20 cellular contexts compared by ENCODE assay signal in the genomic region with DNA sequence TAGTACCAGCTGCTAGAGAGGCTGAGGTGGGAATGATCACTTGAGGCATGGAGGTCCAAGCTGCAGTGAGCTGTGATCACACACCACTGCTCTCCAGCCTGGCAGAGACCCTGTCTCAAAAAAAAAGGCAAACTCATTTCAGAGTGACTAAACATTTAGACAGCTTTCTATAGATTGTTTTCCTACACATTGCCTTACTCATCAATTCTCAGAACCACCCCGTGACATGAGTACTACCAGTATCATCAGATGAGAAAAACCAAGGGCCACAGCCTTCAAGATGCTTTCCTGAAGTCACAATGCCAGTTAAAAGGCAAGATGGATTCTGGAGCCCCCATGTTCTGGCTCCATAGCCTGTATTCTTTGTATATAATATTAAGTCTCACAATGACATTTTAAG. TPM values are rescaled to one million over a fixed set of nuclear protein-coding genes. Genes with fewer than 3 reads are reported as not detected.
A peak's percentile ranks its signal among the peaks of the same experiment; 100 is the strongest.
DNase-seq lines count a peak whose midpoint lies in the region; ATAC-seq and TF ChIP-seq lines count a peak whose summit lies in the region.
"Had no signal": no experiment of that assay in that cellular context is flagged by ENCODE, and none has a peak within 500 bp of the region (broad histone marks: within the 10 kb centered on the region; RNA-seq: fewer than 3 reads in every experiment).

No MANE protein-coding gene starts in this region.

- no peaks in the 10 kb centered on the region for H3K27me3 ChIP-seq in BLaER1 treated with 17β-estradiol and CSF1 and Interleukin-3, amounts not matched to agents 10 nM and 100 nM
- H3K27me3 ChIP-seq in CD8-positive, alpha-beta T cell (ENCODE audit: insufficient read depth, low read length), result no peaks in the 10 kb centered on the region
- H3K27me3 ChIP-seq: BLaER1, foreskin keratinocyte, right lobe of liver, tibial nerve had no signal

- peaks cover 53% of the 10 kb centered on the region for H3K36me3 Mint-ChIP-seq in CD8-positive, alpha-beta T cell
- H3K36me3 Mint-ChIP-seq in T-cell (peaks cover 21% of the 10 kb centered on the region), brain (peaks cover 43% of the 10 kb centered on the region)

- peaks cover 8 to 13% (median 12%) of the 10 kb centered on the region in 11 experiments; a peak in 20 of 22 replicates for H3K9me3 ChIP-seq in BLaER1 treated with 17β-estradiol and CSF1 and Interleukin-3, amounts not matched to agents 10 nM and 100 nM (replicated peaks in 1 of 11)
- H3K9me3 ChIP-seq in CD8-positive, alpha-beta T cell (ENCODE audit: low read length), result no peaks in the 10 kb centered on the region
- H3K9me3 ChIP-seq: right lobe of liver had no signal

- peaks cover 16 to 21% (median 17%) of the 10 kb centered on the region in 10 experiments; a peak in 18 of 20 replicates for H3K4me1 ChIP-seq in BLaER1 treated with 17β-estradiol and CSF1 and Interleukin-3, amounts not matched to agents 10 nM and 100 nM
- peaks cover 4% of the 10 kb centered on the region for H3K4me1 ChIP-seq in CD8-positive, alpha-beta T cell (ENCODE audit: insufficient read depth, low read length)
- H3K4me1 ChIP-seq: foreskin keratinocyte had no signal

- POLR2A ChIA-PET in CD8-positive, alpha-beta T cell (lab: Charles Lee), result no interaction called here
- POLR2A ChIA-PET in T-cell (lab: Charles Lee), result interaction anchor here in 1 of 2 donors (0.7 kb wide), 1 partner anchor 26 kb away, joined by 3 read pairs; no protein-coding TSS in a partner anchor

- H3K4me2 ChIP-seq in BLaER1 treated with 17β-estradiol and CSF1 and Interleukin-3, amounts not matched to agents 10 nM and 100 nM, result peak overlapping the region in 8 of 11 experiments; percentile 35 to 94 (median 90); a peak in 12 of 22 replicates

- DNase-seq in CD8-positive, alpha-beta T cell, result no peak
- no peak for DNase-seq in T-cell
- no peak for DNase-seq in cardiac septum (ENCODE audit: low spot score)
- no peak for DNase-seq in cerebellar cortex (ENCODE audit: low spot score)
- DNase-seq: activated CD8-positive, alpha-beta memory T cell treated with anti-CD3 and anti-CD28 coated beads, Interleukin-2, amount 50 U/mL, for 48 hours; EL; foreskin keratinocyte; GOT3; lower lobe of right lung; naive B cell; NCI-H187 treated with DMSO at 0.1 percent for 48 hours; right lobe of liver had no signal

- peaks cover 2% of the 10 kb centered on the region for H3K9me3 Mint-ChIP-seq in CD8-positive, alpha-beta T cell
- H3K9me3 Mint-ChIP-seq in T-cell (no peaks in the 10 kb centered on the region), brain (peaks cover 5 to 11% (median 10%) of the 10 kb centered on the region in 5 experiments)

- CTCF ChIA-PET in CD8-positive, alpha-beta T cell (lab: Charles Lee), result interaction anchor here (4.2 kb wide), 1 partner anchor 55 kb away, joined by 16 read pairs; no protein-coding TSS in a partner anchor
- CTCF ChIA-PET in T-cell (lab: Charles Lee), result no interaction called here

- peaks cover 50 to 60% (median 57%) of the 10 kb centered on the region in 11 experiments for H3K36me3 ChIP-seq in BLaER1 treated with 17β-estradiol and CSF1 and Interleukin-3, amounts not matched to agents 10 nM and 100 nM
- peaks cover 10% of the 10 kb centered on the region for H3K36me3 ChIP-seq in CD8-positive, alpha-beta T cell (ENCODE audit: insufficient read depth, low read length)

- peaks cover 0 to 7% (median 0%) of the 10 kb centered on the region in 11 experiments; a peak in 3 of 22 replicates for H4K20me1 ChIP-seq in BLaER1 treated with 17β-estradiol and CSF1 and Interleukin-3, amounts not matched to agents 10 nM and 100 nM
- H4K20me1 ChIP-seq: BLaER1 had no signal

- H3K27me3 Mint-ChIP-seq in CD8-positive, alpha-beta T cell (ENCODE audit: low read depth), result no peaks in the 10 kb centered on the region
- H3K27me3 Mint-ChIP-seq in T-cell (no peaks in the 10 kb centered on the region), brain (peaks cover 18% of the 10 kb centered on the region)

- peak overlapping the region; percentile 14 for H3K27ac Mint-ChIP-seq in CD8-positive, alpha-beta T cell
- H3K27ac Mint-ChIP-seq in T-cell, result peak overlapping the region; percentile 27 to 59
- no peak overlapping the region for H3K27ac Mint-ChIP-seq in brain

- H3K4me1 Mint-ChIP-seq in CD8-positive, alpha-beta T cell (ENCODE audit: low read depth), result peaks cover 24% of the 10 kb centered on the region
- H3K4me1 Mint-ChIP-seq in T-cell (peaks cover 23 to 27% (median 25%) of the 10 kb centered on the region in 3 donors), brain (peaks cover 12% of the 10 kb centered on the region)

- H3K4me3 Mint-ChIP-seq in CD8-positive, alpha-beta T cell, result peak overlapping the region; percentile 19
- H3K4me3 Mint-ChIP-seq in T-cell (peak overlapping the region; percentile 17 to 50 (median 24)), brain (peak overlapping the region; percentile 52 to 73 (median 63))

- no peak for TF ChIP-seq CTCF in CD8-positive, alpha-beta T cell (IDR thresholded peaks at IDR 0.05)
- TF ChIP-seq CTCF in brain (conservative IDR thresholded peaks at IDR 0.05), result no peak

- ATAC-seq in CD8-positive, alpha-beta T cell, result no peak
- ATAC-seq in T-cell (replicated peaks in 1 of 4) (no peak), GM19395 (IDR thresholded peaks at IDR 0.05; ENCODE audit: unreplicated experiment) (no peak), HG03175 (IDR thresholded peaks at IDR 0.05; ENCODE audit: unreplicated experiment) (no peak)
- ATAC-seq: foreskin keratinocyte, lower lobe of right lung, right lobe of liver had no signal

- 0 out of 20 replicates have a peak overlapping the region, but pooled peaks of 1 of the 10 experiments have one; percentile 82 for H3K4me3 ChIP-seq in BLaER1 treated with 17β-estradiol and CSF1 and Interleukin-3, amounts not matched to agents 10 nM and 100 nM
- H3K4me3 ChIP-seq in CD8-positive, alpha-beta T cell (ENCODE audit: low read depth, low read length), result no peak overlapping the region
- H3K4me3 ChIP-seq: BLaER1, lower lobe of right lung, right lobe of liver, tibial nerve had no signal

- peak overlapping the region in 4 of 11 experiments; percentile 7 to 88 (median 31); a peak in 5 of 22 replicates for H3K9ac ChIP-seq in BLaER1 treated with 17β-estradiol and CSF1 and Interleukin-3, amounts not matched to agents 10 nM and 100 nM

- peak overlapping the region in 1 of 11 experiments; percentile 7; a peak in 1 of 22 replicates for H3K27ac ChIP-seq in BLaER1 treated with 17β-estradiol and CSF1 and Interleukin-3, amounts not matched to agents 10 nM and 100 nM
- no peak overlapping the region for H3K27ac ChIP-seq in CD8-positive, alpha-beta T cell (ENCODE audit: low read depth, low read length)
- H3K27ac ChIP-seq: BLaER1, foreskin keratinocyte, lower lobe of right lung, right lobe of liver, tibial nerve had no signal

- intact Hi-C loops in CD8-positive, alpha-beta T cell (cut with DNase I, micrococcal nuclease), result no loop called here
- intact Hi-C loops in cardiac septum (cut with DNase I), result no loop called here

RNA-seq across cellular contexts. Expression of a gene that starts 1.9 kb away (rescaled TPM):
- total RNA-seq in CD8-positive, alpha-beta T cell, result 10 to 100 TPM; 10.7 to 12.5 TPM
- total RNA-seq in T-cell, result 10 to 100 TPM; 36.1 to 68.9 (median 53.5) TPM
- 133 TPM for polyA plus RNA-seq in brain (ENCODE audit: insufficient read depth, low read depth, low replicate concordance)
- total RNA-seq in cardiac septum, result 13.2 TPM

RNA-seq across cellular contexts. Expression of a gene that starts 22.4 kb away (rescaled TPM):
- not detected for total RNA-seq in CD8-positive, alpha-beta T cell
- total RNA-seq in T-cell, result under 1 TPM in 4 of 5 donors, not detected in 1; 0.22 to 0.44 (median 0.33) TPM
- polyA plus RNA-seq in brain (ENCODE audit: insufficient read depth, low read depth, low replicate concordance), result 3.6 TPM
- total RNA-seq in cardiac septum, result not detected
- total RNA-seq: endothelial cell of umbilical vein, tibial nerve had no signal

RNA-seq across cellular contexts. Expression of a gene that starts 40.1 kb away (rescaled TPM):
- total RNA-seq in CD8-positive, alpha-beta T cell, result 10 to 100 TPM; 13.4 to 15.2 TPM
- total RNA-seq in T-cell (100 to 1,000 TPM in 2 of 5 donors, 10 to 100 TPM in 3; 39.0 to 124 (median 94.8) TPM), cardiac septum (3.6 TPM)
- polyA plus RNA-seq in brain (ENCODE audit: insufficient read depth, low read depth, low replicate concordance), result 9.0 TPM

RNA-seq across cellular contexts. Expression of a gene that starts 47.3 kb away (rescaled TPM):
- total RNA-seq in CD8-positive, alpha-beta T cell, result 1 to 10 TPM; 6.1 to 7.3 TPM
- total RNA-seq in T-cell, result 10 to 100 TPM in 3 of 5 donors, 1 to 10 TPM in 2; 7.7 to 18.3 (median 14.4) TPM
- polyA plus RNA-seq in brain (ENCODE audit: insufficient read depth, low read depth, low replicate concordance), result 3.2 TPM
- 3.0 TPM for total RNA-seq in cardiac septum
- total RNA-seq: SK-MEL-5 had no signal

Comparison
In these comparisons a context has a peak if more than half of its experiments do, and no peak if none do; other contexts are left out.
1. H3K27ac Mint-ChIP-seq: peak in CD8-positive, alpha-beta T cell (single experiment) and T-cell (2 of 2); none in brain (0 of 5).
2. Peak in every context shown above with its lines, with median percentiles within 50 percentile points of each other: H3K4me3 Mint-ChIP-seq.